In genomic region chr16:11094838-11095565, GRCh38 we compare ENCODE assay signal across 8 cellular contexts.
DNase-seq lines count a peak whose midpoint lies in the region; ATAC-seq, FAIRE-seq and TF ChIP-seq lines count a peak whose summit lies in the region.

No MANE protein-coding gene starts in this region.

- H2AFZ ChIP-seq in keratinocyte (ENCODE audit: control insufficient read depth, low read length) = no peak overlapping the region

- peak overlapping the region; percentile 88 to 89 for H3K27ac Mint-ChIP-seq in T-cell

- ATAC-seq in activated CD4-positive, CD25-positive, alpha-beta regulatory T cell treated with anti-CD3 and anti-CD28 coated beads, Interleukin-2, amount 50 U/mL, for 24 hours = peak; percentile 71 to 74
- ATAC-seq in T-cell (replicated peaks in 1 of 4) (peak; percentile 42 to 75 (median 46)), GM18520 (IDR thresholded peaks at IDR 0.05; ENCODE audit: unreplicated experiment) (no peak), HG03565 (IDR thresholded peaks at IDR 0.05; ENCODE audit: unreplicated experiment) (no peak)

- H3K4me3 ChIP-seq in keratinocyte (ENCODE audit: control insufficient read depth in 2 of 3, extremely low read depth in 1 of 3, insufficient read depth in 2 of 3, low read depth in 1 of 3, low read length in 3 of 3) = no peak overlapping the region
- no peak overlapping the region for H3K4me3 ChIP-seq in stomach

- H3K36me3 ChIP-seq in keratinocyte (ENCODE audit: control insufficient read depth in 2 of 2, extremely low read depth in 1 of 2, insufficient read depth in 2 of 2, low read length in 2 of 2) (no peaks in the 10 kb centered on the region), stomach (peaks cover 0 to 10% (median 7%) of the 10 kb centered on the region in 4 donors)

- peaks cover 29 to 39% (median 37%) of the 10 kb centered on the region in 3 donors for H3K4me1 Mint-ChIP-seq in T-cell

- FAIRE-seq in keratinocyte (lab: Jason Lieb, UNC) = no peak

- no peak for TF ChIP-seq POLR2A in stomach (IDR thresholded peaks at IDR 0.05)

- no peak for TF ChIP-seq EP300 in stomach (IDR thresholded peaks at IDR 0.05)

- H3K9me3 ChIP-seq in keratinocyte (ENCODE audit: control insufficient read depth, low read depth, low read length) (no peaks in the 10 kb centered on the region), stomach (no peaks in the 10 kb centered on the region)

- H3K9ac ChIP-seq in keratinocyte (ENCODE audit: control insufficient read depth, extremely low read depth, insufficient read depth, low read length) = no peak overlapping the region

- H3K9me1 ChIP-seq in keratinocyte (ENCODE audit: control insufficient read depth, extremely low read depth, insufficient read depth, low read length) = peaks cover 7% of the 10 kb centered on the region

- H3K36me3 Mint-ChIP-seq in T-cell = peaks cover 14% of the 10 kb centered on the region

- no peak overlapping the region for H3K4me2 ChIP-seq in keratinocyte (ENCODE audit: control insufficient read depth, extremely low read depth, insufficient read depth, low read depth, low read length)

- POLR2A ChIA-PET in T-cell (lab: Charles Lee) = interaction anchor here (0.6 kb wide), 4 partner anchors 12 to 451 kb away, joined by 3 read pairs; no protein-coding TSS in a partner anchor

- H3K4me1 ChIP-seq in keratinocyte (ENCODE audit: control insufficient read depth, extremely low read depth, insufficient read depth, low read length) (peaks cover 35% of the 10 kb centered on the region), stomach (peaks cover 24 to 54% (median 41%) of the 10 kb centered on the region in 4 donors)

- H3K9me3 Mint-ChIP-seq in T-cell = no peaks in the 10 kb centered on the region

- CTCF ChIA-PET in T-cell (lab: Charles Lee) = interaction anchor here (0.6 to 1.2 kb wide), 3 partner anchors 30 to 493 kb away, joined by 3 read pairs; no protein-coding TSS in a partner anchor

- H3K79me2 ChIP-seq in keratinocyte (ENCODE audit: control insufficient read depth, insufficient read depth, low read length) = no peaks in the 10 kb centered on the region

- peak overlapping the region; percentile 13 for H3K27ac ChIP-seq in keratinocyte (ENCODE audit: control insufficient read depth, insufficient read depth, low read length)
- peak overlapping the region in 4 of 5 donors; percentile 59 to 79 (median 72) for H3K27ac ChIP-seq in stomach

- WGBS in stomach, 5 donors = 58 to 82% (median 70%) methylated on average over 11 of the region's 11 CpGs

- peak overlapping the region in 1 of 3 donors; percentile 60 for H3K4me3 Mint-ChIP-seq in T-cell

- intact Hi-C loops in stomach (cut with DNase I; ENCODE audit: low total_unique reads) = no loop called here

- DNase-seq in activated CD4-positive, CD25-positive, alpha-beta regulatory T cell treated with anti-CD3 and anti-CD28 coated beads, Interleukin-2, amount 50 U/mL, for 72 hours = no peak
- DNase-seq in T-cell = no peak
- DNase-seq in keratinocyte (ENCODE audit: low read depth, low spot score) = no peak
- no peak for DNase-seq in stomach
- DNase-seq in SW480 (ENCODE audit: low spot score) = no peak

- dilution Hi-C loops in keratinocyte (cut with MboI; ENCODE audit: extremely low pct_ligation_motif_present, low sequenced_read_pairs) = no loop called here

- H3K27me3 ChIP-seq in keratinocyte (ENCODE audit: control insufficient read depth, extremely low read depth, insufficient read depth, low read length) (no peaks in the 10 kb centered on the region), stomach (no peaks in the 10 kb centered on the region)

- TF ChIP-seq CTCF in keratinocyte (optimal IDR thresholded peaks at IDR 0.05 in 1 of 3, IDR thresholded peaks at IDR 0.05 in 1 of 3, conservative IDR thresholded peaks at IDR 0.05 in 1 of 3; ENCODE audit: extremely low read depth in 1 of 3, insufficient read depth in 2 of 3, low read length in 3 of 3) (no peak), stomach (IDR thresholded peaks at IDR 0.05) (no peak)

- H3K27me3 Mint-ChIP-seq in T-cell = no peaks in the 10 kb centered on the region

- no peaks in the 10 kb centered on the region for H4K20me1 ChIP-seq in keratinocyte (ENCODE audit: control insufficient read depth, extremely low read depth, insufficient read depth, low read length)

Comparison
In these comparisons a context has a peak if more than half of its experiments do, and no peak if none do; other contexts are left out.
1. ATAC-seq: peak in activated CD4-positive, CD25-positive, alpha-beta regulatory T cell treated with anti-CD3 and anti-CD28 coated beads, Interleukin-2, amount 50 U/mL, for 24 hours (2 of 2) and T-cell (4 of 4); none in GM18520 (single experiment) and HG03565 (single experiment).